9 cellular contexts compared by ENCODE assay signal in genomic region chr10:119786117-119786769, GRCh38.
DNase-seq lines count a peak whose midpoint lies in the region; ATAC-seq lines count a peak whose summit lies in the region.
"Had no signal": no experiment of that assay in that cellular context is flagged by ENCODE, and none has a peak within 500 bp of the region (broad histone marks: within the 10 kb centered on the region; RNA-seq: fewer than 3 reads in every experiment).

No MANE protein-coding gene starts in this region.

- peak in 53 of 76 experiments; percentile 1 to 60 (median 20) for DNase-seq in HUDEP-2 (lab: John Stamatoyannopoulos, UW; ENCODE audit: unreplicated experiment in 76 of 76)
- peak; percentile 61 for DNase-seq in RPMI7951 (ENCODE audit: low read depth)
- peak; percentile 40 for DNase-seq in globus pallidus (ENCODE audit: low spot score)
- no peak for DNase-seq in cerebellar nuclear complex (lab: John Stamatoyannopoulos, UW)
- DNase-seq: effector CD4-positive, alpha-beta T cell had no signal

- ATAC-seq in HG03108 (IDR thresholded peaks at IDR 0.05; ENCODE audit: unreplicated experiment) (no peak), GM21390 (IDR thresholded peaks at IDR 0.05; ENCODE audit: unreplicated experiment) (no peak), HG02973 (IDR thresholded peaks at IDR 0.05; ENCODE audit: unreplicated experiment) (no peak)

- H3K27me3 ChIP-seq in rectal smooth muscle tissue (ENCODE audit: control insufficient read depth, insufficient read depth, low read length), result no peaks in the 10 kb centered on the region

- no peak overlapping the region for H3K4me3 ChIP-seq in rectal smooth muscle tissue (ENCODE audit: low read length)

- no peaks in the 10 kb centered on the region for H3K36me3 ChIP-seq in rectal smooth muscle tissue (ENCODE audit: control insufficient read depth, insufficient read depth, low read length)

- H3K4me1 ChIP-seq in rectal smooth muscle tissue (ENCODE audit: control insufficient read depth, insufficient read depth, low read length), result peaks cover 11% of the 10 kb centered on the region

- peak overlapping the region; percentile 15 for H3K27ac ChIP-seq in rectal smooth muscle tissue (ENCODE audit: low read depth, low read length)

- no peak overlapping the region for H3K9ac ChIP-seq in rectal smooth muscle tissue (ENCODE audit: low read length)

Comparison
In these comparisons a context has a peak if more than half of its experiments do, and no peak if none do; other contexts are left out.
1. DNase-seq: peak in HUDEP-2 (53 of 76), RPMI7951 (single experiment) and globus pallidus (single experiment); none in cerebellar nuclear complex (0 of 2).